ENCODE assay signal across 24 cellular contexts in genomic region chr9:111872886-111873285, GRCh38.
"Had no signal": no experiment of that assay in that cellular context is flagged by ENCODE, and none has a peak within 500 bp of the region (broad histone marks: within the 10 kb centered on the region; RNA-seq: fewer than 3 reads in every experiment).

No MANE protein-coding gene starts in this region.

- H3K4me3 Mint-ChIP-seq: immature natural killer cell; naive thymus-derived CD8-positive, alpha-beta T cell; neural crest cell had no signal

- H3K27ac ChIP-seq: dorsolateral prefrontal cortex, gastroesophageal sphincter, left ventricle myocardium inferior, ovary, right atrium auricular region, sigmoid colon, skin epidermis, stomach, thoracic aorta, transverse colon had no signal

- H3K36me3 Mint-ChIP-seq: naive thymus-derived CD8-positive, alpha-beta T cell had no signal

- H3K4me1 Mint-ChIP-seq: neural crest cell had no signal

- DNase-seq: cortex of kidney; dorsolateral prefrontal cortex; effector CD8-positive, alpha-beta T cell; esophagus squamous epithelium; foreskin fibroblast; glutamatergic neuron; immature natural killer cell; kidney; left cardiac atrium; left ventricle myocardium inferior; mucosa of descending colon; naive thymus-derived CD8-positive, alpha-beta T cell; ovary; sigmoid colon; stimulated activated CD4-positive, alpha-beta T cell treated with anti-CD3 and anti-CD28 coated beads, Interleukin-12 subunit alpha, Interleukin-12 subunit beta, amount 100 ng/mL, for 4 hours; stimulated activated naive CD4-positive, alpha-beta T cell; stomach; substantia nigra; transverse colon had no signal

- H3K9me3 Mint-ChIP-seq: immature natural killer cell, neural crest cell had no signal

- H3K27ac Mint-ChIP-seq: immature natural killer cell had no signal
